ENCODE assay signal across 9 cellular contexts in the genomic region with DNA sequence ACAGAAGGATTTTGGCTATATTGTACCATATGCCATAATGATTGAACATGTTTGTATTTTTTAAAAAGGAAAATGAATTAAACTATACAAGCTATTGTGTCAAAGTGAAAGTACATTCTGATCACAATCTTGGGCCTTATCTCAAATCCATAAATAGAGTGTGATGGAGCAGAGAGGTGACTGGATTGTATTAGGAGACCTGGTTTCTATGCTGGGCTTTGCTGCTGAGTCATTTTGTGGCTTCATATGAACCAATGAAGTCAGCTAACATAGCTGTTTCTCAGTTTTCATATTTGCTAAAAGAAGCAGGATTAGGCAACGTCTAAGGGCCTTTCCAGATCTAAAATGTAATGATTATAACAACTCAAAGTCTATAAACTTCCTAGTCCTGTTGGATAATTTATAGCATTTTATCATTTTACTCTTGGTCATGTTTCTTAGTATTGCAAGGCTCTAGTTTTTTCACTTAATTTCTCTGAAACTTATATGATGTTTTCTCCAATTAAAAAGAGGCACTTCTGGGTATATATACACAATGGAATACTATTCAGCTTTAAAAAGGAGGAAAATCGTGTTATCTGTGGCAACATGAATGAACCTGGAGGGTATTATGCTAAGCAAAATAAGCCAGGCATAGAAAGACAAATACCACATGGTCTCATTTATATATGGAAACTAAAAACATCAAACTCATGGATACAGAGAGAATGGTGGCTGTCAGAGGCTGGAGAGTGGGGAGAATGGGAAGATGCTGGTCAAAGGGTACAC.
DNase-seq lines count a peak whose midpoint lies in the region; ATAC-seq and TF ChIP-seq lines count a peak whose summit lies in the region.
"Had no signal": no experiment of that assay in that cellular context is flagged by ENCODE, and none has a peak within 500 bp of the region (broad histone marks: within the 10 kb centered on the region; RNA-seq: fewer than 3 reads in every experiment).

No MANE protein-coding gene starts in this region.

- DNase-seq in DMS53 (lab: John Stamatoyannopoulos, UW): peak; percentile 37
- no peak for DNase-seq in DMS53 treated with DMSO at 0.1 percent for 48 hours (lab: John Stamatoyannopoulos, UW; ENCODE audit: unreplicated experiment)
- peak; percentile 85 for DNase-seq in astrocyte of the spinal cord (ENCODE audit: low read depth, low spot score)
- no peak for DNase-seq in psoas muscle
- no peak for DNase-seq in endodermal cell
- no peak for DNase-seq in activated CD4-positive, alpha-beta T cell treated with anti-CD3 and anti-CD28 coated beads, Interleukin-2, amount 50 U/mL, for 4 hours
- DNase-seq in naive thymus-derived CD8-positive, alpha-beta T cell: no peak

- H3K4me3 ChIP-seq in astrocyte of the spinal cord (ENCODE audit: low read depth, low read length): no peak overlapping the region
- peak overlapping the region; percentile 31 for H3K4me3 ChIP-seq in psoas muscle
- H3K4me3 ChIP-seq in endodermal cell (ENCODE audit: low read length): no peak overlapping the region

- H3K27ac ChIP-seq in psoas muscle: peak overlapping the region; percentile 71
- no peak overlapping the region for H3K27ac ChIP-seq in endodermal cell (ENCODE audit: low read depth, low read length)
- H3K27ac ChIP-seq: 22Rv1 had no signal

- H3K27me3 ChIP-seq in psoas muscle (ENCODE audit: insufficient read depth in 3 of 3, low read length in 2 of 3) (no peaks in the 10 kb centered on the region), endodermal cell (ENCODE audit: control insufficient read depth, insufficient read depth, low read length, poor library complexity, severe bottlenecking) (no peaks in the 10 kb centered on the region)

- WGBS in psoas muscle, 3 donors: 48 to 58% (median 52%) methylated on average over 2 of the region's 2 CpGs
- WGBS in endodermal cell (ENCODE audit: insufficient coverage in 1 of 2, insufficient read length in 1 of 2), 2 experiments: 70 to 90% methylated on average over 1 to 2 of the region's 2 CpGs

- POLR2A ChIA-PET in naive thymus-derived CD8-positive, alpha-beta T cell (lab: Charles Lee): no interaction called here

- H3K9me3 Mint-ChIP-seq in endodermal cell: no peaks in the 10 kb centered on the region
- H3K9me3 Mint-ChIP-seq in naive thymus-derived CD8-positive, alpha-beta T cell: no peaks in the 10 kb centered on the region

- in situ Hi-C loops in astrocyte of the spinal cord (cut with HindIII; ENCODE audit: low sequenced_read_pairs): no loop called here

- ATAC-seq in HG03135 (IDR thresholded peaks at IDR 0.05; ENCODE audit: unreplicated experiment) (peak; percentile 76), psoas muscle (peak; percentile 94 to 98 (median 98))
- no peak for ATAC-seq in naive thymus-derived CD8-positive, alpha-beta T cell

- no peaks in the 10 kb centered on the region for H3K36me3 Mint-ChIP-seq in endodermal cell (ENCODE audit: low read depth)
- no peaks in the 10 kb centered on the region for H3K36me3 Mint-ChIP-seq in naive thymus-derived CD8-positive, alpha-beta T cell

- H3K36me3 ChIP-seq in psoas muscle (ENCODE audit: insufficient read depth in 1 of 2, low read depth in 1 of 2) (no peaks in the 10 kb centered on the region), endodermal cell (ENCODE audit: control insufficient read depth, insufficient read depth, low read length) (no peaks in the 10 kb centered on the region)

- H3K27me3 Mint-ChIP-seq in endodermal cell (ENCODE audit: insufficient read depth): no peaks in the 10 kb centered on the region
- peaks cover 11 to 16% (median 14%) of the 10 kb centered on the region in 5 donors for H3K27me3 Mint-ChIP-seq in naive thymus-derived CD8-positive, alpha-beta T cell

- TF ChIP-seq CTCF in astrocyte of the spinal cord (IDR thresholded peaks at IDR 0.05; ENCODE audit: low read depth, low read length): no peak
- no peak for TF ChIP-seq CTCF in psoas muscle (IDR thresholded peaks at IDR 0.05)
- no peak for TF ChIP-seq CTCF in endodermal cell (conservative IDR thresholded peaks at IDR 0.05)

- intact Hi-C loops in psoas muscle (cut with DNase I): no loop called here

- no peak overlapping the region for H3K4me3 Mint-ChIP-seq in endodermal cell
- no peak overlapping the region for H3K4me3 Mint-ChIP-seq in naive thymus-derived CD8-positive, alpha-beta T cell

- H3K9me3 ChIP-seq in psoas muscle (no peaks in the 10 kb centered on the region), endodermal cell (ENCODE audit: control insufficient read depth, low read length) (no peaks in the 10 kb centered on the region)

- no peaks in the 10 kb centered on the region for H3K4me1 Mint-ChIP-seq in endodermal cell
- H3K4me1 Mint-ChIP-seq in naive thymus-derived CD8-positive, alpha-beta T cell: no peaks in the 10 kb centered on the region

- no peak overlapping the region for H3K27ac Mint-ChIP-seq in endodermal cell
- no peak overlapping the region for H3K27ac Mint-ChIP-seq in naive thymus-derived CD8-positive, alpha-beta T cell

- H3K9ac ChIP-seq in endodermal cell (ENCODE audit: extremely low read depth, low read length, poor library complexity, severe bottlenecking): no peak overlapping the region

- peaks cover 15% of the 10 kb centered on the region for H3K4me1 ChIP-seq in psoas muscle
- H3K4me1 ChIP-seq in endodermal cell (ENCODE audit: control insufficient read depth, insufficient read depth, low read length): no peaks in the 10 kb centered on the region

Comparison
In these comparisons a context has a peak if more than half of its experiments do, and no peak if none do; other contexts are left out.
1. DNase-seq: peak in DMS53 (single experiment) and astrocyte of the spinal cord (single experiment); none in DMS53 treated with DMSO at 0.1 percent for 48 hours (single experiment), psoas muscle (0 of 2), endodermal cell (single experiment), activated CD4-positive, alpha-beta T cell treated with anti-CD3 and anti-CD28 coated beads, Interleukin-2, amount 50 U/mL, for 4 hours (0 of 2) and naive thymus-derived CD8-positive, alpha-beta T cell (0 of 10).
2. ATAC-seq: peak in HG03135 (single experiment) and psoas muscle (4 of 4); none in naive thymus-derived CD8-positive, alpha-beta T cell (0 of 2).